In the genomic region with DNA sequence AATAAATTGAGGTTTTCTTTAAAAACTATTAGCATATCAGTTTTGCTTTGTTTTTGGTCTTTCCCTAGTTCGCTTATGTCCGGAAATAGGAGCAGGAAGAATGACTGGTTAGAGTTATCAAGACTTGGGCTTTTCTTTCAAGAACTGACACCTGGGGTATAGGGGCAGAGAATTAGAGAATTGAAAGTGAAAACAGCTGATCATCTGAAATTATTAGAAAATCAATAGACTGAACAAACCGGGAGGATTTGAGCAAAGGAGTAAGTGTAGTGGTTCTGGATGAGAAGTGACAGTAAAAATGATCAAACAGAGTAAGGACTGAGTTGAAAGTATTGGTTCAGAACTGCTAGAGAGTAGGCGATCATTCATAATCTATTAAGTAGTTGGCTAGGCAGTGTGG, we compare ENCODE assay signal across 18 cellular contexts. TPM values are rescaled to one million over a fixed set of nuclear protein-coding genes. Genes with fewer than 3 reads are reported as not detected.
DNase-seq lines count a peak whose midpoint lies in the region; ATAC-seq and TF ChIP-seq lines count a peak whose summit lies in the region.
"Had no signal": no experiment of that assay in that cellular context is flagged by ENCODE, and none has a peak within 500 bp of the region (broad histone marks: within the 10 kb centered on the region; RNA-seq: fewer than 3 reads in every experiment).

No MANE protein-coding gene starts in this region.

- H3K4me3 Mint-ChIP-seq in activated CD4-positive, alpha-beta memory T cell treated with anti-CD3 and anti-CD28 coated beads, Interleukin-2, amount 10 ng/mL, durations not matched to agents 7 days and 5 days = no peak overlapping the region
- no peak overlapping the region for H3K4me3 Mint-ChIP-seq in activated T-helper 1 cell treated with anti-CD3 and anti-CD28 coated beads, Interleukin-12 subunit alpha, Interleukin-12 subunit beta, Interleukin-2, Interleukin-4 antibody, amounts not matched to agents 30 ng/mL and 10 ng/mL and 1 ng/mL, durations not matched to agents 14 hours and 24 hours and 36 hours
- H3K4me3 Mint-ChIP-seq: activated naive CD8-positive, alpha-beta T cell treated with anti-CD3 and anti-CD28 coated beads, Interleukin-2, amount 10 ng/mL, durations not matched to agents 7 days and 5 days had no signal

- no TSS peak for BruUV-seq in OCI-LY7 (replicated peaks; lab: Mats Ljungman, UMichigan)

- H3K9me3 ChIP-seq in OCI-LY7 (ENCODE audit: low read length) = no peaks in the 10 kb centered on the region

- H3K4me1 Mint-ChIP-seq in activated CD4-positive, alpha-beta memory T cell treated with anti-CD3 and anti-CD28 coated beads, Interleukin-2, amount 10 ng/mL, durations not matched to agents 7 days and 5 days = peaks cover 6% of the 10 kb centered on the region
- H3K4me1 Mint-ChIP-seq in activated T-helper 1 cell treated with anti-CD3 and anti-CD28 coated beads, Interleukin-12 subunit alpha, Interleukin-12 subunit beta, Interleukin-2, Interleukin-4 antibody, amounts not matched to agents 30 ng/mL and 10 ng/mL and 1 ng/mL, durations not matched to agents 14 hours and 24 hours and 36 hours (ENCODE audit: low read depth) = peaks cover 13% of the 10 kb centered on the region

- no peaks in the 10 kb centered on the region for H4K20me1 ChIP-seq in OCI-LY7 (ENCODE audit: insufficient read depth, low read length)

- H3K4me2 ChIP-seq in OCI-LY7 (ENCODE audit: low read length) = peak overlapping the region; percentile 34

- H3K9me3 Mint-ChIP-seq in activated CD4-positive, alpha-beta memory T cell treated with anti-CD3 and anti-CD28 coated beads, Interleukin-2, amount 10 ng/mL, durations not matched to agents 7 days and 5 days = no peaks in the 10 kb centered on the region
- no peaks in the 10 kb centered on the region for H3K9me3 Mint-ChIP-seq in activated T-helper 1 cell treated with anti-CD3 and anti-CD28 coated beads, Interleukin-12 subunit alpha, Interleukin-12 subunit beta, Interleukin-2, Interleukin-4 antibody, amounts not matched to agents 30 ng/mL and 10 ng/mL and 1 ng/mL, durations not matched to agents 14 hours and 24 hours and 36 hours
- H3K9me3 Mint-ChIP-seq: activated naive CD8-positive, alpha-beta T cell treated with anti-CD3 and anti-CD28 coated beads, Interleukin-2, amount 10 ng/mL, durations not matched to agents 7 days and 5 days had no signal

- H3K27ac ChIP-seq in OCI-LY7 (ENCODE audit: low read depth, low read length, poor library complexity, severe bottlenecking) = no peak overlapping the region
- H3K27ac ChIP-seq: parathyroid adenoma had no signal

- no peaks in the 10 kb centered on the region for H3K9me2 ChIP-seq in OCI-LY7 (ENCODE audit: insufficient read depth, low read length)

- ATAC-seq in GM18909 (IDR thresholded peaks at IDR 0.05; ENCODE audit: poor library complexity, unreplicated experiment) (peak; percentile 59), HG02642 (IDR thresholded peaks at IDR 0.05; ENCODE audit: poor library complexity, unreplicated experiment) (peak; percentile 53)
- ATAC-seq: Panc1 had no signal

- H3K4me1 ChIP-seq in OCI-LY7 (ENCODE audit: insufficient read depth, low read length, poor library complexity, severe bottlenecking) = peaks cover 31% of the 10 kb centered on the region

- TF ChIP-seq CTCF in OCI-LY7 (conservative IDR thresholded peaks at IDR 0.05; ENCODE audit: low read length) = no peak

- CTCF ChIA-PET in OCI-LY7 (lab: Charles Lee; ENCODE audit: unreplicated experiment) = no interaction called here
- CTCF ChIA-PET in activated CD4-positive, alpha-beta memory T cell treated with anti-CD3 and anti-CD28 coated beads, Interleukin-2, amount 10 ng/mL, durations not matched to agents 7 days and 5 days (lab: Charles Lee) = no interaction called here

- H3K27ac Mint-ChIP-seq in activated CD4-positive, alpha-beta memory T cell treated with anti-CD3 and anti-CD28 coated beads, Interleukin-2, amount 10 ng/mL, durations not matched to agents 7 days and 5 days = no peak overlapping the region
- no peak overlapping the region for H3K27ac Mint-ChIP-seq in activated T-helper 1 cell treated with anti-CD3 and anti-CD28 coated beads, Interleukin-12 subunit alpha, Interleukin-12 subunit beta, Interleukin-2, Interleukin-4 antibody, amounts not matched to agents 30 ng/mL and 10 ng/mL and 1 ng/mL, durations not matched to agents 14 hours and 24 hours and 36 hours
- H3K27ac Mint-ChIP-seq: activated naive CD8-positive, alpha-beta T cell treated with anti-CD3 and anti-CD28 coated beads, Interleukin-2, amount 10 ng/mL, durations not matched to agents 7 days and 5 days had no signal

- H3K4me3 ChIP-seq in GM08714 (ENCODE audit: low read length) = peak overlapping the region; percentile 14; the same call in 1 of the 2 replicates
- H3K4me3 ChIP-seq in OCI-LY7 (ENCODE audit: low read depth, low read length, poor library complexity, severe bottlenecking) = no peak overlapping the region

- no peak for DNase-seq in OCI-LY7 (ENCODE audit: low spot score)
- no peak for DNase-seq in activated CD4-positive, alpha-beta memory T cell treated with anti-CD3 and anti-CD28 coated beads, Interleukin-2, amount 10 ng/mL, durations not matched to agents 7 days and 5 days
- no peak for DNase-seq in stimulated activated naive CD4-positive, alpha-beta T cell (lab: John Stamatoyannopoulos, UW)
- no peak for DNase-seq in NCI-H1105 treated with DMSO at 0.1 percent for 48 hours (lab: John Stamatoyannopoulos, UW)
- DNase-seq in activated T-helper 1 cell treated with anti-CD3 and anti-CD28 coated beads, Interleukin-12 subunit alpha, Interleukin-12 subunit beta, Interleukin-2, Interleukin-4 antibody, amounts not matched to agents 30 ng/mL and 10 ng/mL and 1 ng/mL, durations not matched to agents 14 hours and 24 hours and 36 hours (ENCODE audit: low spot score) = no peak
- DNase-seq: activated CD8-positive, alpha-beta memory T cell treated with anti-CD3 and anti-CD28 coated beads, Interleukin-2, amount 50 U/mL, for 48 hours; activated naive CD8-positive, alpha-beta T cell treated with anti-CD3 and anti-CD28 coated beads, Interleukin-2, amount 10 ng/mL, durations not matched to agents 7 days and 5 days; DMS 273 treated with DMSO at 0.1 percent for 48 hours; glutamatergic neuron; GOT3; NCI-H1417 treated with DMSO at 0.1 percent for 48 hours; NCI-H510A; trophoblast cell had no signal

- POLR2A ChIA-PET in OCI-LY7 (lab: Charles Lee) = interaction anchor here (0.5 to 0.9 kb wide), 2 partner anchors 42 to 543 kb away, joined by 3 to 4 read pairs; no protein-coding TSS in a partner anchor
- POLR2A ChIA-PET in activated CD4-positive, alpha-beta memory T cell treated with anti-CD3 and anti-CD28 coated beads, Interleukin-2, amount 10 ng/mL, durations not matched to agents 7 days and 5 days (lab: Charles Lee) = interaction anchor here (1.0 kb wide), 1 partner anchor 214 kb away, joined by 3 read pairs; no protein-coding TSS in a partner anchor

- no peaks in the 10 kb centered on the region for H3K36me3 ChIP-seq in OCI-LY7 (ENCODE audit: insufficient read depth, low read length)

- no peaks in the 10 kb centered on the region for H3K27me3 Mint-ChIP-seq in activated CD4-positive, alpha-beta memory T cell treated with anti-CD3 and anti-CD28 coated beads, Interleukin-2, amount 10 ng/mL, durations not matched to agents 7 days and 5 days
- no peaks in the 10 kb centered on the region for H3K27me3 Mint-ChIP-seq in activated T-helper 1 cell treated with anti-CD3 and anti-CD28 coated beads, Interleukin-12 subunit alpha, Interleukin-12 subunit beta, Interleukin-2, Interleukin-4 antibody, amounts not matched to agents 30 ng/mL and 10 ng/mL and 1 ng/mL, durations not matched to agents 14 hours and 24 hours and 36 hours (ENCODE audit: insufficient read depth)
- H3K27me3 Mint-ChIP-seq: activated naive CD8-positive, alpha-beta T cell treated with anti-CD3 and anti-CD28 coated beads, Interleukin-2, amount 10 ng/mL, durations not matched to agents 7 days and 5 days had no signal

- peaks cover 11% of the 10 kb centered on the region for H3K36me3 Mint-ChIP-seq in activated CD4-positive, alpha-beta memory T cell treated with anti-CD3 and anti-CD28 coated beads, Interleukin-2, amount 10 ng/mL, durations not matched to agents 7 days and 5 days (ENCODE audit: low read depth)
- peaks cover 5% of the 10 kb centered on the region for H3K36me3 Mint-ChIP-seq in activated T-helper 1 cell treated with anti-CD3 and anti-CD28 coated beads, Interleukin-12 subunit alpha, Interleukin-12 subunit beta, Interleukin-2, Interleukin-4 antibody, amounts not matched to agents 30 ng/mL and 10 ng/mL and 1 ng/mL, durations not matched to agents 14 hours and 24 hours and 36 hours (ENCODE audit: low read depth)

- intact Hi-C loops in OCI-LY7 (cut with micrococcal nuclease; ENCODE audit: unreplicated experiment) = no loop called here
- intact Hi-C loops in activated T-helper 1 cell treated with anti-CD3 and anti-CD28 coated beads, Interleukin-12 subunit alpha, Interleukin-12 subunit beta, Interleukin-2, Interleukin-4 antibody, amounts not matched to agents 30 ng/mL and 10 ng/mL and 1 ng/mL, durations not matched to agents 14 hours and 24 hours and 36 hours (cut with micrococcal nuclease) = no loop called here

- no peak overlapping the region for H2AFZ ChIP-seq in OCI-LY7 (ENCODE audit: low read length)
- H2AFZ ChIP-seq: parathyroid adenoma had no signal

- peaks cover 16% of the 10 kb centered on the region; the same call in 1 of the 2 replicates for H3K79me2 ChIP-seq in OCI-LY7 (ENCODE audit: insufficient read depth, low read depth, low read length)

RNA-seq across cellular contexts. Expression of gene MINDY2, which starts 6.0 kb away (rescaled TPM):
- total RNA-seq in OCI-LY7 (2014; rRNA removed; shearing (Covaris generic)) = 9.9 and 10.5 TPM in 2 replicates
- total RNA-seq in OCI-LY7 (2022) = 14.1 and 15.7 TPM in 2 replicates
- total RNA-seq in activated CD4-positive, alpha-beta memory T cell treated with anti-CD3 and anti-CD28 coated beads, Interleukin-2, amount 10 ng/mL, durations not matched to agents 7 days and 5 days = 10 to 100 TPM; 17.3 to 18.0 TPM
- total RNA-seq in activated T-helper 1 cell treated with anti-CD3 and anti-CD28 coated beads, Interleukin-12 subunit alpha, Interleukin-12 subunit beta, Interleukin-2, Interleukin-4 antibody, amounts not matched to agents 30 ng/mL and 10 ng/mL and 1 ng/mL, durations not matched to agents 14 hours and 24 hours and 36 hours = 9.0 and 9.7 TPM in 2 replicates

RNA-seq across cellular contexts. Expression of gene ADAM10, which starts 27.6 kb away (rescaled TPM):
- 61.9 and 68.0 TPM in 2 replicates for total RNA-seq in OCI-LY7 (2014; rRNA removed; shearing (Covaris generic))
- total RNA-seq in OCI-LY7 (2022) = 103 and 110 TPM in 2 replicates
- 100 to 1,000 TPM; 147 to 150 TPM for total RNA-seq in activated CD4-positive, alpha-beta memory T cell treated with anti-CD3 and anti-CD28 coated beads, Interleukin-2, amount 10 ng/mL, durations not matched to agents 7 days and 5 days
- total RNA-seq in activated T-helper 1 cell treated with anti-CD3 and anti-CD28 coated beads, Interleukin-12 subunit alpha, Interleukin-12 subunit beta, Interleukin-2, Interleukin-4 antibody, amounts not matched to agents 30 ng/mL and 10 ng/mL and 1 ng/mL, durations not matched to agents 14 hours and 24 hours and 36 hours = 98.7 and 116 TPM in 2 replicates
